In genomic region chr4:56086561-56086960, GRCh38 we compare ENCODE assay signal across 19 cellular contexts.
"Had no signal": no experiment of that assay in that cellular context is flagged by ENCODE, and none has a peak within 500 bp of the region (broad histone marks: within the 10 kb centered on the region; RNA-seq: fewer than 3 reads in every experiment).

No MANE protein-coding gene starts in this region.

- DNase-seq: activated CD4-positive, alpha-beta T cell treated with anti-CD3 and anti-CD28 coated beads for 4 hours; activated CD4-positive, alpha-beta T cell treated with anti-CD3 and anti-CD28 coated beads, Interleukin-2, amount 50 U/mL, for 48 hours; activated CD4-positive, CD25-positive, alpha-beta regulatory T cell; activated effector memory CD4-positive, alpha-beta T cell treated with anti-CD3 and anti-CD28 coated beads, Interleukin-2, amount 50 U/mL, for 16 hours; activated naive CD4-positive, alpha-beta T cell treated with anti-CD3 and anti-CD28 coated beads, Interleukin-2, amount 10 ng/mL, durations not matched to agents 7 days and 5 days; amygdala; colonic mucosa; esophagus squamous epithelium; immature natural killer cell; left lung; mammary epithelial cell; natural killer cell; spleen; stimulated activated CD4-positive, alpha-beta T cell treated with anti-CD3 and anti-CD28 coated beads, Interleukin-4, amount 100 ng/mL, for 24 hours; stimulated activated naive CD4-positive, alpha-beta T cell treated with Interleukin-2 at 50 U/mL for 16 hours; upper lobe of right lung had no signal

- H3K4me1 ChIP-seq: colonic mucosa, esophagus squamous epithelium, left lung, prostate gland, upper lobe of right lung had no signal

- H3K27me3 ChIP-seq: colonic mucosa, left lung, spleen, upper lobe of right lung had no signal

- H3K9me3 ChIP-seq: colonic mucosa, esophagus squamous epithelium, left lung, prostate gland, spleen, thoracic aorta, upper lobe of right lung had no signal

- ATAC-seq: left lung, natural killer cell, upper lobe of right lung had no signal

- H3K27ac ChIP-seq: colonic mucosa, esophagus squamous epithelium, left lung, prostate gland, spleen, thoracic aorta, upper lobe of right lung had no signal

- H3K4me3 ChIP-seq: colonic mucosa, esophagus squamous epithelium, left lung, prostate gland, spleen, thoracic aorta, upper lobe of right lung had no signal

- FAIRE-seq: bronchial epithelial cell had no signal

- H3K36me3 ChIP-seq: colonic mucosa, esophagus squamous epithelium, left lung, prostate gland, spleen, thoracic aorta, upper lobe of right lung had no signal
